In genomic region chr18:49231541-49231940, GRCh38 we compare ENCODE assay signal across 29 cellular contexts.
"Had no signal": no experiment of that assay in that cellular context is flagged by ENCODE, and none has a peak within 500 bp of the region (broad histone marks: within the 10 kb centered on the region; RNA-seq: fewer than 3 reads in every experiment).

No MANE protein-coding gene starts in this region.

- ATAC-seq: stimulated activated effector memory CD8-positive, alpha-beta T cell treated with anti-CD3 and anti-CD28 coated beads, Interleukin-12 subunit alpha, Interleukin-12 subunit beta, amount 100 ng/mL, for 72 hours; stimulated activated memory B cell treated with anti-CD40 and anti-IgM and Interleukin-4, amounts not matched to agents 10 μg/mL and 1 μg/mL and 100 μg/mL, for 72 hours; stimulated activated naive B cell treated with anti-CD40 and anti-IgM and Interleukin-4, amounts not matched to agents 10 μg/mL and 1 μg/mL and 100 μg/mL, for 72 hours; stimulated activated naive CD8-positive, alpha-beta T cell treated with anti-CD3 and anti-CD28 coated beads, Interleukin-15, amount 100 ng/mL, for 72 hours; stimulated activated naive CD8-positive, alpha-beta T cell treated with anti-CD3 and anti-CD28 coated beads, Interleukin-15, Interleukin-2, amounts not matched to agents 100 U/mL and 50 U/mL, for 24 hours; upper lobe of right lung had no signal

- H3K36me3 ChIP-seq: thoracic aorta, thyroid gland, transverse colon, upper lobe of left lung, upper lobe of right lung, uterus had no signal

- H3K4me3 Mint-ChIP-seq: stimulated activated effector memory CD8-positive, alpha-beta T cell treated with anti-CD3 and anti-CD28 coated beads, Interleukin-12 subunit alpha, Interleukin-12 subunit beta, amount 100 ng/mL, for 72 hours; stimulated activated memory B cell treated with anti-CD40 and anti-IgM and Interleukin-4, amounts not matched to agents 10 μg/mL and 1 μg/mL and 100 μg/mL, for 72 hours; stimulated activated naive B cell treated with anti-CD40 and anti-IgM and Interleukin-4, amounts not matched to agents 10 μg/mL and 1 μg/mL and 100 μg/mL, for 72 hours; stimulated activated naive CD8-positive, alpha-beta T cell treated with anti-CD3 and anti-CD28 coated beads, Interleukin-15, amount 100 ng/mL, for 72 hours; stimulated activated naive CD8-positive, alpha-beta T cell treated with anti-CD3 and anti-CD28 coated beads, Interleukin-15, Interleukin-2, amounts not matched to agents 100 ng/mL and 50 ng/mL, for 24 hours; type B pancreatic cell had no signal

- FAIRE-seq: urothelium cell line had no signal

- H3K9me3 ChIP-seq: stomach, suprapubic skin, testis, thoracic aorta, thyroid gland, tibial artery, transverse colon, upper lobe of left lung, upper lobe of right lung, uterus, vagina had no signal

- H3K27me3 ChIP-seq: stomach, suprapubic skin, testis, thyroid gland, tibial artery, tibial nerve, transverse colon, upper lobe of left lung, upper lobe of right lung, uterus, vagina had no signal

- DNase-seq: stimulated activated CD4-positive, alpha-beta T cell treated with anti-CD3 and anti-CD28 coated beads, Interleukin-2, amount 100 ng/mL, for 48 hours; stimulated activated CD4-positive, alpha-beta T cell treated with anti-CD3 and anti-CD28 coated beads, Interleukin-4, amount 100 ng/mL, for 1 hour; stimulated activated CD4-positive, alpha-beta T cell treated with anti-CD3 and anti-CD28 coated beads, Interleukin-4, amount 100 ng/mL, for 24 hours; stimulated activated CD4-positive, alpha-beta T cell treated with anti-CD3 and anti-CD28 coated beads, Interleukin-4, amount 100 ng/mL, for 4 hours; stimulated activated CD8-positive, alpha-beta memory T cell treated with anti-CD3 and anti-CD28 coated beads, Interleukin-4, amount 100 ng/mL, for 48 hours; stimulated activated naive B cell treated with anti-CD40 and anti-IgM and Interleukin-4, amounts not matched to agents 10 μg/mL and 1 μg/mL and 100 μg/mL, for 72 hours; stimulated activated naive CD4-positive, alpha-beta T cell; stimulated activated naive CD4-positive, alpha-beta T cell treated with Interleukin-2 at 50 U/mL for 16 hours; stimulated activated naive CD8-positive, alpha-beta T cell treated with anti-CD3 and anti-CD28 coated beads, Interleukin-15, amount 100 ng/mL, for 72 hours; stimulated activated naive CD8-positive, alpha-beta T cell treated with anti-CD3 and anti-CD28 coated beads, Interleukin-15, Interleukin-2, amounts not matched to agents 100 U/mL and 50 U/mL, for 24 hours; stomach; substantia nigra; testis; thyroid gland; tibial artery; transverse colon; trophoblast cell; upper lobe of right lung; uterus had no signal

- H3K4me3 ChIP-seq: stomach, suprapubic skin, testis, thoracic aorta, thyroid gland, tibial artery, tibial nerve, transverse colon, upper lobe of left lung, upper lobe of right lung, uterus, vagina had no signal

- H3K27ac Mint-ChIP-seq: stimulated activated effector memory CD8-positive, alpha-beta T cell treated with anti-CD3 and anti-CD28 coated beads, Interleukin-12 subunit alpha, Interleukin-12 subunit beta, amount 100 ng/mL, for 72 hours; stimulated activated memory B cell treated with anti-CD40 and anti-IgM and Interleukin-4, amounts not matched to agents 10 μg/mL and 1 μg/mL and 100 μg/mL, for 72 hours; stimulated activated naive B cell treated with anti-CD40 and anti-IgM and Interleukin-4, amounts not matched to agents 10 μg/mL and 1 μg/mL and 100 μg/mL, for 72 hours; stimulated activated naive CD8-positive, alpha-beta T cell treated with anti-CD3 and anti-CD28 coated beads, Interleukin-15, amount 100 ng/mL, for 72 hours; stimulated activated naive CD8-positive, alpha-beta T cell treated with anti-CD3 and anti-CD28 coated beads, Interleukin-15, Interleukin-2, amounts not matched to agents 100 ng/mL and 50 ng/mL, for 24 hours; type B pancreatic cell had no signal

- H3K9me3 Mint-ChIP-seq: stimulated activated effector memory CD8-positive, alpha-beta T cell treated with anti-CD3 and anti-CD28 coated beads, Interleukin-12 subunit alpha, Interleukin-12 subunit beta, amount 100 ng/mL, for 72 hours; stimulated activated memory B cell treated with anti-CD40 and anti-IgM and Interleukin-4, amounts not matched to agents 10 μg/mL and 1 μg/mL and 100 μg/mL, for 72 hours; stimulated activated naive B cell treated with anti-CD40 and anti-IgM and Interleukin-4, amounts not matched to agents 10 μg/mL and 1 μg/mL and 100 μg/mL, for 72 hours; stimulated activated naive CD8-positive, alpha-beta T cell treated with anti-CD3 and anti-CD28 coated beads, Interleukin-15, amount 100 ng/mL, for 72 hours; stimulated activated naive CD8-positive, alpha-beta T cell treated with anti-CD3 and anti-CD28 coated beads, Interleukin-15, Interleukin-2, amounts not matched to agents 100 ng/mL and 50 ng/mL, for 24 hours; type B pancreatic cell had no signal

- H3K27ac ChIP-seq: stomach, suprapubic skin, testis, thoracic aorta, thyroid gland, tibial artery, tibial nerve, transverse colon, upper lobe of left lung, upper lobe of right lung, uterus, vagina had no signal

- H3K36me3 Mint-ChIP-seq: stimulated activated effector memory CD8-positive, alpha-beta T cell treated with anti-CD3 and anti-CD28 coated beads, Interleukin-12 subunit alpha, Interleukin-12 subunit beta, amount 100 ng/mL, for 72 hours had no signal

- H3K27me3 Mint-ChIP-seq: stimulated activated memory B cell treated with anti-CD40 and anti-IgM and Interleukin-4, amounts not matched to agents 10 μg/mL and 1 μg/mL and 100 μg/mL, for 72 hours; stimulated activated naive B cell treated with anti-CD40 and anti-IgM and Interleukin-4, amounts not matched to agents 10 μg/mL and 1 μg/mL and 100 μg/mL, for 72 hours; stimulated activated naive CD8-positive, alpha-beta T cell treated with anti-CD3 and anti-CD28 coated beads, Interleukin-15, amount 100 ng/mL, for 72 hours; stimulated activated naive CD8-positive, alpha-beta T cell treated with anti-CD3 and anti-CD28 coated beads, Interleukin-15, Interleukin-2, amounts not matched to agents 100 ng/mL and 50 ng/mL, for 24 hours; type B pancreatic cell had no signal

- H3K4me1 ChIP-seq: stomach, testis, thyroid gland, upper lobe of right lung, uterus had no signal

- H3K4me1 Mint-ChIP-seq: stimulated activated memory B cell treated with anti-CD40 and anti-IgM and Interleukin-4, amounts not matched to agents 10 μg/mL and 1 μg/mL and 100 μg/mL, for 72 hours; stimulated activated naive B cell treated with anti-CD40 and anti-IgM and Interleukin-4, amounts not matched to agents 10 μg/mL and 1 μg/mL and 100 μg/mL, for 72 hours had no signal
